ENCODE assay signal across 8 cellular contexts in genomic region chr4:15656038-15656470, GRCh38. TPM values are rescaled to one million over a fixed set of nuclear protein-coding genes. Genes with fewer than 3 reads are reported as not detected.
DNase-seq lines count a peak whose midpoint lies in the region; TF ChIP-seq lines count a peak whose summit lies in the region.

No MANE protein-coding gene starts in this region.

- TF ChIP-seq POLR2A in prostate gland (IDR thresholded peaks at IDR 0.05), result no peak

- H3K9me3 Mint-ChIP-seq in T-helper 2 cell treated with Interferon-gamma antibody and Interleukin-4, amounts not matched to agents 5 μg/mL and 100 μg/mL, for 36 hours, result no peaks in the 10 kb centered on the region

- peak; percentile 40 for DNase-seq in NCI-H2196 (lab: John Stamatoyannopoulos, UW; ENCODE audit: unreplicated experiment)
- DNase-seq in NCI-H2196 treated with DMSO at 0.1 percent for 48 hours (lab: John Stamatoyannopoulos, UW; ENCODE audit: unreplicated experiment), result no peak
- no peak for DNase-seq in T-helper 2 cell treated with Interferon-gamma antibody and Interleukin-4, amounts not matched to agents 5 μg/mL and 100 μg/mL, for 36 hours (ENCODE audit: low spot score)
- peak; percentile 6 to 37 for DNase-seq in foreskin fibroblast
- DNase-seq in prostate gland (ENCODE audit: low spot score), result no peak
- no peak for DNase-seq in HPDE6-E6E7 (ENCODE audit: extremely low spot score)
- DNase-seq in SKM-1 (lab: John Stamatoyannopoulos, UW; ENCODE audit: unreplicated experiment), result no peak
- no peak for DNase-seq in cortex of kidney (lab: John Stamatoyannopoulos, UW)

- no peaks in the 10 kb centered on the region for H3K36me3 ChIP-seq in prostate gland

- intact Hi-C loops in prostate gland (cut with DNase I), result loop anchor here (5.0 to 10.0 kb wide), 3 partner anchors 64 to 651 kb away; partner anchors contain the start of gene CPEB2

- peak overlapping the region; percentile 90 for H3K27ac Mint-ChIP-seq in T-helper 2 cell treated with Interferon-gamma antibody and Interleukin-4, amounts not matched to agents 5 μg/mL and 100 μg/mL, for 36 hours

- TF ChIP-seq CTCF in foreskin fibroblast (IDR thresholded peaks at IDR 0.05; ENCODE audit: low read depth, low read length) (no peak), prostate gland (IDR thresholded peaks at IDR 0.05) (no peak)

- peak overlapping the region; percentile 99 for H3K27ac ChIP-seq in prostate gland

- H3K4me1 Mint-ChIP-seq in T-helper 2 cell treated with Interferon-gamma antibody and Interleukin-4, amounts not matched to agents 5 μg/mL and 100 μg/mL, for 36 hours (ENCODE audit: low read depth), result peaks cover 34% of the 10 kb centered on the region

- no peaks in the 10 kb centered on the region for H3K27me3 ChIP-seq in prostate gland (replicated peaks; ENCODE audit: insufficient read depth)

- peak overlapping the region; percentile 94 for H3K4me3 Mint-ChIP-seq in T-helper 2 cell treated with Interferon-gamma antibody and Interleukin-4, amounts not matched to agents 5 μg/mL and 100 μg/mL, for 36 hours

- H3K4me3 ChIP-seq in foreskin fibroblast (ENCODE audit: low read depth in 1 of 2, low read length in 2 of 2) (peak overlapping the region; percentile 65 to 75), prostate gland (peak overlapping the region; percentile 72 to 79)

- H3K27me3 Mint-ChIP-seq in T-helper 2 cell treated with Interferon-gamma antibody and Interleukin-4, amounts not matched to agents 5 μg/mL and 100 μg/mL, for 36 hours (ENCODE audit: low read depth), result no peaks in the 10 kb centered on the region

- WGBS in prostate gland, result 61% methylated on average over 12 of the region's 12 CpGs

- H3K36me3 Mint-ChIP-seq in T-helper 2 cell treated with Interferon-gamma antibody and Interleukin-4, amounts not matched to agents 5 μg/mL and 100 μg/mL, for 36 hours (ENCODE audit: low read depth), result peaks cover 13% of the 10 kb centered on the region

- H3K9me3 ChIP-seq in prostate gland, result no peaks in the 10 kb centered on the region

- peaks cover 4% of the 10 kb centered on the region for H3K4me1 ChIP-seq in prostate gland (replicated peaks)

RNA-seq across cellular contexts. Expression of gene FBXL5, which starts 0.9 kb away (rescaled TPM):
- 100 to 1,000 TPM in 1 of 2 donors, 10 to 100 TPM in 1; 86.0 to 123 TPM for total RNA-seq in prostate gland

RNA-seq across cellular contexts. Expression of gene FAM200B, which starts 25.6 kb away (rescaled TPM):
- 10 to 100 TPM; 38.9 to 52.5 TPM for total RNA-seq in prostate gland

RNA-seq across cellular contexts. Expression of gene BST1, which starts 46.8 kb away (rescaled TPM):
- total RNA-seq in prostate gland, result 1 to 10 TPM; 1.1 to 2.3 TPM

Comparison
In these comparisons a context has a peak if more than half of its experiments do, and no peak if none do; other contexts are left out.
1. DNase-seq: peak in NCI-H2196 (single experiment) and foreskin fibroblast (2 of 2); none in NCI-H2196 treated with DMSO at 0.1 percent for 48 hours (single experiment), T-helper 2 cell treated with Interferon-gamma antibody and Interleukin-4, amounts not matched to agents 5 μg/mL and 100 μg/mL, for 36 hours (single experiment), prostate gland (single experiment), HPDE6-E6E7 (single experiment), SKM-1 (single experiment) and cortex of kidney (single experiment).